19 cellular contexts compared by ENCODE assay signal in genomic region chr17:6464446-6465041, GRCh38. TPM values are rescaled to one million over a fixed set of nuclear protein-coding genes. Genes with fewer than 3 reads are reported as not detected.
DNase-seq lines count a peak whose midpoint lies in the region; FAIRE-seq and TF ChIP-seq lines count a peak whose summit lies in the region.
"Had no signal": no experiment of that assay in that cellular context is flagged by ENCODE, and none has a peak within 500 bp of the region (broad histone marks: within the 10 kb centered on the region; RNA-seq: fewer than 3 reads in every experiment).

No MANE protein-coding gene starts in this region.

- DNase-seq in amniotic epithelial cell (ENCODE audit: low read depth) (peak; percentile 34), chondrocyte (ENCODE audit: low spot score) (peak; percentile 74), iris pigment epithelial cell (ENCODE audit: low read depth) (peak; percentile 14), A673 (ENCODE audit: low spot score) (no peak), MM.1S (no peak), H54 (ENCODE audit: insufficient read length, low spot score) (no peak)
- DNase-seq: AML-193; CD4-positive, alpha-beta memory T cell; DMS153; DMS79; GDM1; GOT3 had no signal

- no peaks in the 10 kb centered on the region for H3K9me3 ChIP-seq in A673 (ENCODE audit: low read depth, low read length, poor library complexity, severe bottlenecking)
- no peaks in the 10 kb centered on the region for H3K9me3 ChIP-seq in MM.1S (replicated peaks; ENCODE audit: insufficient read depth, low read length)
- H3K9me3 ChIP-seq: HAP-1 had no signal

- BruUV-seq in A673 (replicated peaks; lab: Mats Ljungman, UMichigan) = no TSS peak

- H3K27me3 ChIP-seq in A673 (replicated peaks; ENCODE audit: insufficient read depth, low read depth, low read length, poor library complexity) (no peaks in the 10 kb centered on the region), MM.1S (replicated peaks; ENCODE audit: insufficient read depth, low read length) (peaks cover 70% of the 10 kb centered on the region)

- no peaks in the 10 kb centered on the region for H3K79me2 ChIP-seq in MM.1S (ENCODE audit: low read length)

- peaks cover 7% of the 10 kb centered on the region for H3K9me3 Mint-ChIP-seq in chondrocyte (ENCODE audit: low read depth)
- H3K9me3 Mint-ChIP-seq: CD4-positive, alpha-beta memory T cell had no signal

- H3K27me3 Mint-ChIP-seq in chondrocyte (ENCODE audit: low read depth) = peaks cover 3% of the 10 kb centered on the region

- no peaks in the 10 kb centered on the region for H3K4me1 ChIP-seq in A673 (ENCODE audit: insufficient read depth, low read length, poor library complexity, severe bottlenecking)
- H3K4me1 ChIP-seq in MM.1S (ENCODE audit: low read length) = 0 out of 2 replicates have a peak, but pooled peaks cover 3% of the 10 kb centered on the region

- POLR2A ChIA-PET in A673 (lab: Charles Lee; ENCODE audit: low non-redundant PET) = no interaction called here

- H3K36me3 ChIP-seq in A673 (ENCODE audit: insufficient read depth, low read length, poor library complexity, severe bottlenecking) (no peaks in the 10 kb centered on the region), MM.1S (replicated peaks; ENCODE audit: insufficient read depth, low read length) (no peaks in the 10 kb centered on the region)
- H3K36me3 ChIP-seq: HAP-1 had no signal

- no peaks in the 10 kb centered on the region for H4K20me1 ChIP-seq in MM.1S (ENCODE audit: insufficient read depth, low read length)

- no peak overlapping the region for H3K4me3 ChIP-seq in A673 (ENCODE audit: low read depth, low read length, poor library complexity, severe bottlenecking)
- no peak overlapping the region for H3K4me3 ChIP-seq in MM.1S (ENCODE audit: low read length)
- H3K4me3 ChIP-seq: HAP-1 had no signal

- no peak overlapping the region for H3K4me2 ChIP-seq in MM.1S (ENCODE audit: low read depth, low read length)

- peaks cover 16% of the 10 kb centered on the region for H3K36me3 Mint-ChIP-seq in chondrocyte (ENCODE audit: low read depth)
- H3K36me3 Mint-ChIP-seq: CD4-positive, alpha-beta memory T cell had no signal

- no peak overlapping the region for H3K27ac Mint-ChIP-seq in chondrocyte (ENCODE audit: unreplicated experiment)

- TF ChIP-seq POLR2A in H54 (IDR thresholded peaks at IDR 0.05; ENCODE audit: low read depth, low read length) = no peak

- H3F3A ChIP-seq in MM.1S (ENCODE audit: insufficient read depth, low read length) = no peaks in the 10 kb centered on the region

- H3K9me2 ChIP-seq in MM.1S (replicated peaks; ENCODE audit: insufficient read depth, low read length) = no peaks in the 10 kb centered on the region

- H3K9ac ChIP-seq in MM.1S (ENCODE audit: low read length) = no peak overlapping the region

- intact Hi-C loops in A673 (cut with micrococcal nuclease; ENCODE audit: unreplicated experiment) = no loop called here

- H3K4me1 Mint-ChIP-seq in chondrocyte (ENCODE audit: low read depth) = no peaks in the 10 kb centered on the region

- H3K27ac ChIP-seq in A673 (ENCODE audit: low read depth, low read length, poor library complexity, severe bottlenecking) (no peak overlapping the region), MM.1S (ENCODE audit: low read length) (no peak overlapping the region)
- H3K27ac ChIP-seq: C4-2B had no signal

- no peak for TF ChIP-seq CTCF in chondrocyte (IDR thresholded peaks at IDR 0.05)
- no peak for TF ChIP-seq CTCF in A673 (conservative IDR thresholded peaks at IDR 0.05; ENCODE audit: low read depth, low read length)
- TF ChIP-seq CTCF in MM.1S (IDR thresholded peaks at IDR 0.05; ENCODE audit: low read length) = no peak

- H2AFZ ChIP-seq in MM.1S (ENCODE audit: low read length) = no peak overlapping the region

- H3K4me3 Mint-ChIP-seq in chondrocyte (ENCODE audit: unreplicated experiment) = no peak overlapping the region
- H3K4me3 Mint-ChIP-seq: CD4-positive, alpha-beta memory T cell had no signal

- CTCF ChIA-PET in A673 (lab: Charles Lee) = no interaction called here

- FAIRE-seq in H54 (lab: Jason Lieb, UNC) = no peak
- FAIRE-seq: A204.1, GM12892, GM18507 had no signal

RNA-seq across cellular contexts. Expression of gene PIMREG, which starts 20.3 kb away (rescaled TPM):
- 5.2 to 7.4 TPM (median 7.0 TPM) in 3 replicates for total RNA-seq in chondrocyte
- total RNA-seq in A673 (2021) = 90.5 and 107 TPM in 2 replicates
- total RNA-seq: CD4-positive, alpha-beta memory T cell had no signal

RNA-seq across cellular contexts. Expression of gene AIPL1, which starts 29.6 kb away (rescaled TPM):
- not detected in 3 replicates for total RNA-seq in chondrocyte
- total RNA-seq in A673 (2021) = not detected in 2 replicates
- total RNA-seq: CD4-positive, alpha-beta memory T cell; Daoy; HT-29 had no signal

Comparison
In these comparisons a context has a peak if more than half of its experiments do, and no peak if none do; other contexts are left out.
1. DNase-seq: peak in amniotic epithelial cell (single experiment), chondrocyte (single experiment) and iris pigment epithelial cell (single experiment); none in A673 (single experiment), MM.1S (single experiment) and H54 (single experiment).
2. RNA of gene PIMREG, which starts 20.3 kb away (total RNA-seq): 90.5 to 107 TPM in A673; 5.2 to 7.4 TPM in chondrocyte; every median in the first group is over 10 times any median in the second.